Comparison of ENCODE assay signal across 15 cellular contexts in genomic region chr3:39385456-39386098, GRCh38. TPM values are rescaled to one million over a fixed set of nuclear protein-coding genes. Genes with fewer than 3 reads are reported as not detected.
A peak's percentile ranks its signal among the peaks of the same experiment; 100 is the strongest.
DNase-seq lines count a peak whose midpoint lies in the region; ATAC-seq and TF ChIP-seq lines count a peak whose summit lies in the region.
"Had no signal": no experiment of that assay in that cellular context is flagged by ENCODE, and none has a peak within 500 bp of the region (broad histone marks: within the 10 kb centered on the region; RNA-seq: fewer than 3 reads in every experiment).

No MANE protein-coding gene starts in this region.

- H3K9me3 ChIP-seq in breast epithelium, result no peaks in the 10 kb centered on the region
- H3K9me3 ChIP-seq in esophagus squamous epithelium, result no peaks in the 10 kb centered on the region
- H3K9me3 ChIP-seq: ovary, thoracic aorta had no signal

- H3K4me1 Mint-ChIP-seq in MCF 10A (ENCODE audit: insufficient read depth, unreplicated experiment), result peaks cover 30% of the 10 kb centered on the region
- peaks cover 63% of the 10 kb centered on the region for H3K4me1 Mint-ChIP-seq in activated CD8-positive, alpha-beta T cell treated with anti-CD3 and anti-CD28 coated beads, Interleukin-2, amount 10 ng/mL, durations not matched to agents 7 days and 5 days (ENCODE audit: low read depth)

- DNase-seq in MCF 10A (ENCODE audit: unreplicated experiment) (no peak), breast epithelium (ENCODE audit: low spot score in 2 of 2) (no peak), islet precursor cell (peak; percentile 57), esophagus squamous epithelium (lab: John Stamatoyannopoulos, UW) (no peak), pons (ENCODE audit: low spot score) (no peak)
- DNase-seq in activated CD8-positive, alpha-beta T cell treated with anti-CD3 and anti-CD28 coated beads, Interleukin-2, amount 10 ng/mL, durations not matched to agents 7 days and 5 days, result no peak
- DNase-seq: AML-193, NCI-H2107, ovary, WERI-Rb-1 had no signal

- peaks cover 8% of the 10 kb centered on the region for H3K36me3 Mint-ChIP-seq in MCF 10A (ENCODE audit: insufficient read depth, unreplicated experiment)
- H3K36me3 Mint-ChIP-seq in activated CD8-positive, alpha-beta T cell treated with anti-CD3 and anti-CD28 coated beads, Interleukin-2, amount 10 ng/mL, durations not matched to agents 7 days and 5 days (ENCODE audit: low read depth), result peaks cover 43% of the 10 kb centered on the region

- H3K9me3 Mint-ChIP-seq in MCF 10A (ENCODE audit: unreplicated experiment), result no peaks in the 10 kb centered on the region
- no peaks in the 10 kb centered on the region for H3K9me3 Mint-ChIP-seq in activated CD8-positive, alpha-beta T cell treated with anti-CD3 and anti-CD28 coated beads, Interleukin-2, amount 10 ng/mL, durations not matched to agents 7 days and 5 days (ENCODE audit: insufficient read depth)

- CTCF ChIA-PET in MCF 10A (lab: Yijun Ruan, JAX), result interaction anchor here (0.5 to 1.7 kb wide), 8 partner anchors 8 to 141 kb away, joined by 3 to 6 read pairs (median 4); no protein-coding TSS in a partner anchor
- CTCF ChIA-PET in activated CD8-positive, alpha-beta T cell treated with anti-CD3 and anti-CD28 coated beads, Interleukin-2, amount 10 ng/mL, durations not matched to agents 7 days and 5 days (lab: Charles Lee), result interaction anchor here (1.0 to 1.8 kb wide), 5 partner anchors 10 to 97 kb away, joined by 3 to 8 read pairs (median 4); partner anchors contain the start of gene RPSA

- H3K27me3 ChIP-seq in breast epithelium (no peaks in the 10 kb centered on the region), esophagus squamous epithelium (no peaks in the 10 kb centered on the region)
- H3K27me3 ChIP-seq: ovary had no signal

- intact Hi-C loops in MCF 10A (cut with micrococcal nuclease) (loop anchor here (2.0 to 10.0 kb wide), 2 partner anchors 21 to 201 kb away; partner anchors contain the start of gene RPSA), breast epithelium (cut with DNase I; ENCODE audit: low total_unique reads) (no loop called here), esophagus squamous epithelium (cut with DNase I) (no loop called here)

- no peak overlapping the region for H3K4me3 ChIP-seq in breast epithelium
- no peak overlapping the region for H3K4me3 ChIP-seq in esophagus squamous epithelium
- H3K4me3 ChIP-seq: ovary had no signal

- BruUV-seq in MCF 10A (replicated peaks; lab: Mats Ljungman, UMichigan), result no TSS peak

- no peaks in the 10 kb centered on the region for H3K27me3 Mint-ChIP-seq in MCF 10A (ENCODE audit: insufficient read depth, unreplicated experiment)
- no peaks in the 10 kb centered on the region for H3K27me3 Mint-ChIP-seq in activated CD8-positive, alpha-beta T cell treated with anti-CD3 and anti-CD28 coated beads, Interleukin-2, amount 10 ng/mL, durations not matched to agents 7 days and 5 days (ENCODE audit: low read depth)

- no peak overlapping the region for H3K27ac ChIP-seq in breast epithelium
- H3K27ac ChIP-seq in esophagus squamous epithelium, result no peak overlapping the region

- H3K36me3 ChIP-seq in breast epithelium, result no peaks in the 10 kb centered on the region
- H3K36me3 ChIP-seq in esophagus squamous epithelium, result peaks cover 0 to 15% (median 0%) of the 10 kb centered on the region in 3 donors
- H3K36me3 ChIP-seq: ovary had no signal

- H3K4me1 ChIP-seq in breast epithelium, result no peaks in the 10 kb centered on the region
- H3K4me1 ChIP-seq in esophagus squamous epithelium, result peaks cover 0 to 40% (median 14%) of the 10 kb centered on the region in 3 donors

- WGBS in esophagus squamous epithelium, 2 donors, result 64 to 69% methylated on average over 8 to 9 of the region's 9 CpGs

- no peak overlapping the region for H3K27ac Mint-ChIP-seq in MCF 10A (ENCODE audit: low read depth, unreplicated experiment)
- peak overlapping the region; percentile 39 for H3K27ac Mint-ChIP-seq in activated CD8-positive, alpha-beta T cell treated with anti-CD3 and anti-CD28 coated beads, Interleukin-2, amount 10 ng/mL, durations not matched to agents 7 days and 5 days

- H3K4me3 Mint-ChIP-seq in MCF 10A (ENCODE audit: unreplicated experiment), result peak overlapping the region; percentile 91
- peak overlapping the region; percentile 99 for H3K4me3 Mint-ChIP-seq in activated CD8-positive, alpha-beta T cell treated with anti-CD3 and anti-CD28 coated beads, Interleukin-2, amount 10 ng/mL, durations not matched to agents 7 days and 5 days

- TF ChIP-seq CTCF in MCF 10A (IDR thresholded peaks at IDR 0.05; ENCODE audit: unreplicated experiment), result no peak
- TF ChIP-seq CTCF in breast epithelium (IDR thresholded peaks at IDR 0.05), result no peak
- TF ChIP-seq CTCF in esophagus squamous epithelium (IDR thresholded peaks at IDR 0.05), result no peak

- TF ChIP-seq POLR2A in breast epithelium (IDR thresholded peaks at IDR 0.05) (no peak), esophagus squamous epithelium (IDR thresholded peaks at IDR 0.05) (no peak)

- POLR2A ChIA-PET in MCF 10A (lab: Yijun Ruan, JAX), result interaction anchor here (0.6 to 7.9 kb wide), 6 partner anchors 9 to 208 kb away, joined by 3 to 63 read pairs (median 3); partner anchors contain the start of gene RPSA
- POLR2A ChIA-PET in activated CD8-positive, alpha-beta T cell treated with anti-CD3 and anti-CD28 coated beads, Interleukin-2, amount 10 ng/mL, durations not matched to agents 7 days and 5 days (lab: Charles Lee), result interaction anchor here (2.1 to 5.4 kb wide), 2 partner anchors 22 to 23 kb away, joined by 19 to 52 read pairs; partner anchors contain the start of gene RPSA

- no peak for ATAC-seq in activated CD8-positive, alpha-beta T cell treated with anti-CD3 and anti-CD28 coated beads, Interleukin-2, amount 10 ng/mL, durations not matched to agents 7 days and 5 days
- no peak for ATAC-seq in GM19452 (IDR thresholded peaks at IDR 0.05; ENCODE audit: unreplicated experiment)
- ATAC-seq in GM21528 (IDR thresholded peaks at IDR 0.05; ENCODE audit: low FRiP score, unreplicated experiment), result no peak

RNA-seq across cellular contexts. Expression of gene SLC25A38, which starts 2.4 kb away (rescaled TPM):
- total RNA-seq in MCF 10A (2022) (37.6 and 45.9 TPM in 2 replicates), breast epithelium (10 to 100 TPM; 28.2 to 31.6 (median 30.9) TPM), esophagus squamous epithelium (10 to 100 TPM in 2 of 4 donors, 1 to 10 TPM in 2; 6.2 to 21.7 (median 12.6) TPM)
- total RNA-seq in activated CD8-positive, alpha-beta T cell treated with anti-CD3 and anti-CD28 coated beads, Interleukin-2, amount 10 ng/mL, durations not matched to agents 7 days and 5 days, result 10 to 100 TPM; 40.2 to 42.4 TPM

RNA-seq across cellular contexts. Expression of gene RPSA, which starts 20.9 kb away (rescaled TPM):
- total RNA-seq in MCF 10A (2022) (1,984 and 2,115 TPM in 2 replicates), breast epithelium (1,000 to 10,000 TPM in 2 of 3 donors, 100 to 1,000 TPM in 1; 852 to 1,731 (median 1,290) TPM), esophagus squamous epithelium (1,000 to 10,000 TPM in 3 of 4 donors, 100 to 1,000 TPM in 1; 868 to 1,955 (median 1,497) TPM)
- 1,000 to 10,000 TPM; 1,654 to 1,730 TPM for total RNA-seq in activated CD8-positive, alpha-beta T cell treated with anti-CD3 and anti-CD28 coated beads, Interleukin-2, amount 10 ng/mL, durations not matched to agents 7 days and 5 days

RNA-seq across cellular contexts. Expression of gene CCR8, which starts 56.1 kb away (rescaled TPM):
- not detected in 2 replicates for total RNA-seq in MCF 10A (2022)
- not detected for total RNA-seq in breast epithelium
- total RNA-seq in activated CD8-positive, alpha-beta T cell treated with anti-CD3 and anti-CD28 coated beads, Interleukin-2, amount 10 ng/mL, durations not matched to agents 7 days and 5 days, result under 1 TPM; 0.55 to 0.94 TPM
- total RNA-seq in esophagus squamous epithelium, result under 1 TPM in 1 of 4 donors, not detected in 3; 0.22 TPM
- total RNA-seq: epithelial cell of proximal tubule, ovary, RPMI7951, thoracic aorta had no signal
